In genomic region chr6:158026901-158027589, GRCh38 we compare ENCODE assay signal across 8 cellular contexts. TPM values are rescaled to one million over a fixed set of nuclear protein-coding genes. Genes with fewer than 3 reads are reported as not detected.
DNase-seq lines count a peak whose midpoint lies in the region; ATAC-seq and TF ChIP-seq lines count a peak whose summit lies in the region.

No MANE protein-coding gene starts in this region.

- TF ChIP-seq CTCF in gastroesophageal sphincter (IDR thresholded peaks at IDR 0.05): no peak

- H3K4me1 Mint-ChIP-seq in stimulated activated memory B cell treated with anti-CD40 and anti-IgM and Interleukin-4, amounts not matched to agents 10 μg/mL and 1 μg/mL and 100 μg/mL, for 72 hours: peaks cover 47% of the 10 kb centered on the region

- H3K27me3 ChIP-seq in SJCRH30 (no peaks in the 10 kb centered on the region), gastroesophageal sphincter (no peaks in the 10 kb centered on the region)

- H3K4me3 ChIP-seq in SJCRH30 (no peak overlapping the region), gastroesophageal sphincter (no peak overlapping the region)

- H3K9me3 ChIP-seq in SJCRH30 (replicated peaks): no peaks in the 10 kb centered on the region
- no peaks in the 10 kb centered on the region for H3K9me3 ChIP-seq in gastroesophageal sphincter

- H3K27ac Mint-ChIP-seq in stimulated activated memory B cell treated with anti-CD40 and anti-IgM and Interleukin-4, amounts not matched to agents 10 μg/mL and 1 μg/mL and 100 μg/mL, for 72 hours: peak overlapping the region; percentile 97

- TF ChIP-seq EP300 in gastroesophageal sphincter (IDR thresholded peaks at IDR 0.05): no peak

- no peaks in the 10 kb centered on the region for H3K9me3 Mint-ChIP-seq in stimulated activated memory B cell treated with anti-CD40 and anti-IgM and Interleukin-4, amounts not matched to agents 10 μg/mL and 1 μg/mL and 100 μg/mL, for 72 hours

- ATAC-seq in GM19035 (IDR thresholded peaks at IDR 0.05; ENCODE audit: unreplicated experiment): peak; percentile 4
- ATAC-seq in gastroesophageal sphincter: no peak
- ATAC-seq in stimulated activated memory B cell treated with anti-CD40 and anti-IgM and Interleukin-4, amounts not matched to agents 10 μg/mL and 1 μg/mL and 100 μg/mL, for 72 hours: no peak
- ATAC-seq in GM21576 (IDR thresholded peaks at IDR 0.05; ENCODE audit: unreplicated experiment): no peak
- no peak for ATAC-seq in GM19395 (IDR thresholded peaks at IDR 0.05; ENCODE audit: unreplicated experiment)

- H3K36me3 ChIP-seq in SJCRH30 (peaks cover 12% of the 10 kb centered on the region), gastroesophageal sphincter (peaks cover 0 to 16% of the 10 kb centered on the region in 2 donors)

- no peak for DNase-seq in SJCRH30
- DNase-seq in HPDE6-E6E7 (ENCODE audit: extremely low spot score): no peak
- no peak for DNase-seq in NCI-H1092 treated with DMSO at 0.1 percent for 48 hours (lab: John Stamatoyannopoulos, UW)

- H3K27ac ChIP-seq in SJCRH30 (peak overlapping the region; percentile 68), gastroesophageal sphincter (peak overlapping the region in 3 of 4 donors; percentile 70 to 85 (median 83))

- peak overlapping the region; percentile 76 for H3K4me3 Mint-ChIP-seq in stimulated activated memory B cell treated with anti-CD40 and anti-IgM and Interleukin-4, amounts not matched to agents 10 μg/mL and 1 μg/mL and 100 μg/mL, for 72 hours

- TF ChIP-seq POLR2A in gastroesophageal sphincter (IDR thresholded peaks at IDR 0.05): no peak

- H3K27me3 Mint-ChIP-seq in stimulated activated memory B cell treated with anti-CD40 and anti-IgM and Interleukin-4, amounts not matched to agents 10 μg/mL and 1 μg/mL and 100 μg/mL, for 72 hours: no peaks in the 10 kb centered on the region

- H3K36me3 Mint-ChIP-seq in stimulated activated memory B cell treated with anti-CD40 and anti-IgM and Interleukin-4, amounts not matched to agents 10 μg/mL and 1 μg/mL and 100 μg/mL, for 72 hours: peaks cover 6% of the 10 kb centered on the region

- 67 to 85% methylated on average over 3 to 8 of the region's 23 CpGs for WGBS in gastroesophageal sphincter (ENCODE audit: low coverage in 1 of 2), 2 donors

- H3K4me1 ChIP-seq in SJCRH30 (peaks cover 51% of the 10 kb centered on the region), gastroesophageal sphincter (peaks cover 0 to 48% (median 32%) of the 10 kb centered on the region in 3 donors)

RNA-seq across cellular contexts. Expression of gene SYNJ2, which starts 45.4 kb away (rescaled TPM):
- total RNA-seq in SJCRH30 (2014; rRNA removed; shearing (Covaris generic)): 32.5 and 33.4 TPM in 2 replicates
- 10 to 100 TPM; 19.9 to 27.9 (median 21.6) TPM for total RNA-seq in gastroesophageal sphincter
